ENCODE assay signal across 22 cellular contexts in genomic region chrX:6053126-6053625, GRCh38.
DNase-seq lines count a peak whose midpoint lies in the region; ATAC-seq, FAIRE-seq and TF ChIP-seq lines count a peak whose summit lies in the region.
"Had no signal": no experiment of that assay in that cellular context is flagged by ENCODE, and none has a peak within 500 bp of the region (broad histone marks: within the 10 kb centered on the region; RNA-seq: fewer than 3 reads in every experiment).

No MANE protein-coding gene starts in this region.

- ATAC-seq in activated naive CD8-positive, alpha-beta T cell treated with anti-CD3 and anti-CD28 coated beads, Interleukin-2, amount 50 U/mL, for 24 hours: no peak
- no peak for ATAC-seq in HG03108 (IDR thresholded peaks at IDR 0.05; ENCODE audit: unreplicated experiment)
- ATAC-seq: heart right ventricle; Panc1; stimulated activated naive CD8-positive, alpha-beta T cell treated with anti-CD3 and anti-CD28 coated beads, Interleukin-15, amount 100 ng/mL, for 72 hours had no signal

- peaks cover 9% of the 10 kb centered on the region for H3K4me1 Mint-ChIP-seq in nephron progenitor cell
- no peaks in the 10 kb centered on the region for H3K4me1 Mint-ChIP-seq in activated naive CD8-positive, alpha-beta T cell treated with anti-CD3 and anti-CD28 coated beads, Interleukin-2, amount 50 U/mL, for 24 hours
- H3K4me1 Mint-ChIP-seq: activated CD4-positive, alpha-beta T cell treated with anti-CD3 and anti-CD28 coated beads, Interleukin-2, amount 10 ng/mL, durations not matched to agents 7 days and 5 days; activated naive CD8-positive, alpha-beta T cell treated with anti-CD3 and anti-CD28 coated beads, Interleukin-2, amount 10 ng/mL, durations not matched to agents 7 days and 5 days; CD8-positive, alpha-beta memory T cell; immature natural killer cell; stimulated activated naive CD8-positive, alpha-beta T cell treated with anti-CD3 and anti-CD28 coated beads, Interleukin-15, amount 100 ng/mL, for 72 hours had no signal

- H3K4me3 Mint-ChIP-seq in nephron progenitor cell: peak overlapping the region; percentile 29
- H3K4me3 Mint-ChIP-seq in activated naive CD8-positive, alpha-beta T cell treated with anti-CD3 and anti-CD28 coated beads, Interleukin-2, amount 50 U/mL, for 24 hours: no peak overlapping the region
- H3K4me3 Mint-ChIP-seq: activated CD4-positive, alpha-beta T cell treated with anti-CD3 and anti-CD28 coated beads, Interleukin-2, amount 10 ng/mL, durations not matched to agents 7 days and 5 days; activated naive CD8-positive, alpha-beta T cell treated with anti-CD3 and anti-CD28 coated beads, Interleukin-2, amount 10 ng/mL, durations not matched to agents 7 days and 5 days; CD8-positive, alpha-beta memory T cell; immature natural killer cell; stimulated activated naive CD8-positive, alpha-beta T cell treated with anti-CD3 and anti-CD28 coated beads, Interleukin-15, amount 100 ng/mL, for 72 hours; T-helper 1 cell treated with Interleukin-12 subunit alpha and Interleukin-12 subunit beta and Interleukin-4 antibody, amounts not matched to agents 30 μg/mL and 1 μg/mL, for 36 hours had no signal

- DNase-seq in DMS79 treated with DMSO at 0.1 percent for 48 hours (lab: John Stamatoyannopoulos, UW) (peak; percentile 36), NCI-H1694 (lab: John Stamatoyannopoulos, UW) (peak; percentile 4), NCI-H748 treated with DMSO at 0.1 percent for 48 hours (lab: John Stamatoyannopoulos, UW) (peak; percentile 74), nephron progenitor cell (no peak), urothelium cell line (ENCODE audit: low spot score) (no peak), HCEC 1CT (no peak)
- DNase-seq in activated naive CD8-positive, alpha-beta T cell treated with anti-CD3 and anti-CD28 coated beads, Interleukin-2, amount 50 U/mL, for 24 hours: no peak
- DNase-seq: activated CD4-positive, alpha-beta T cell treated with anti-CD3 and anti-CD28 coated beads, Interleukin-2, amount 10 ng/mL, durations not matched to agents 7 days and 5 days; activated naive CD8-positive, alpha-beta T cell treated with anti-CD3 and anti-CD28 coated beads, Interleukin-2, amount 10 ng/mL, durations not matched to agents 7 days and 5 days; CD8-positive, alpha-beta memory T cell; dermis blood vessel endothelial cell; heart right ventricle; immature natural killer cell; NCI-H2029 treated with DMSO at 0.1 percent for 48 hours; stimulated activated CD4-positive, alpha-beta T cell treated with anti-CD3 and anti-CD28 coated beads, Interleukin-4, amount 100 ng/mL, for 24 hours; stimulated activated naive CD8-positive, alpha-beta T cell treated with anti-CD3 and anti-CD28 coated beads, Interleukin-15, amount 100 ng/mL, for 72 hours; trophoblast cell had no signal

- FAIRE-seq in urothelium cell line (lab: Jason Lieb, UNC): no peak
- FAIRE-seq: endothelial cell of umbilical vein had no signal

- TF ChIP-seq CTCF in nephron progenitor cell (IDR thresholded peaks at IDR 0.05): no peak

- H3K27ac Mint-ChIP-seq in nephron progenitor cell: peak overlapping the region; percentile 30
- H3K27ac Mint-ChIP-seq in activated naive CD8-positive, alpha-beta T cell treated with anti-CD3 and anti-CD28 coated beads, Interleukin-2, amount 50 U/mL, for 24 hours: no peak overlapping the region
- H3K27ac Mint-ChIP-seq: activated CD4-positive, alpha-beta T cell treated with anti-CD3 and anti-CD28 coated beads, Interleukin-2, amount 10 ng/mL, durations not matched to agents 7 days and 5 days; activated naive CD8-positive, alpha-beta T cell treated with anti-CD3 and anti-CD28 coated beads, Interleukin-2, amount 10 ng/mL, durations not matched to agents 7 days and 5 days; activated T-helper 2 cell treated with anti-CD3 and anti-CD28 coated beads, Interferon-gamma antibody, Interleukin-2, Interleukin-4, amounts not matched to agents 10 μg/mL and 5 μg/mL and 100 μg/mL, durations not matched to agents 14 hours and 24 hours and 36 hours; CD8-positive, alpha-beta memory T cell; immature natural killer cell; stimulated activated naive CD8-positive, alpha-beta T cell treated with anti-CD3 and anti-CD28 coated beads, Interleukin-15, amount 100 ng/mL, for 72 hours; T-helper 1 cell treated with Interleukin-12 subunit alpha and Interleukin-12 subunit beta and Interleukin-4 antibody, amounts not matched to agents 30 μg/mL and 1 μg/mL, for 36 hours had no signal

- no peaks in the 10 kb centered on the region for H3K36me3 Mint-ChIP-seq in nephron progenitor cell (ENCODE audit: low read depth)
- no peaks in the 10 kb centered on the region for H3K36me3 Mint-ChIP-seq in activated naive CD8-positive, alpha-beta T cell treated with anti-CD3 and anti-CD28 coated beads, Interleukin-2, amount 50 U/mL, for 24 hours (ENCODE audit: low read depth)
- H3K36me3 Mint-ChIP-seq: activated naive CD8-positive, alpha-beta T cell treated with anti-CD3 and anti-CD28 coated beads, Interleukin-2, amount 10 ng/mL, durations not matched to agents 7 days and 5 days; CD8-positive, alpha-beta memory T cell; immature natural killer cell had no signal

- no peaks in the 10 kb centered on the region for H3K9me3 Mint-ChIP-seq in nephron progenitor cell
- H3K9me3 Mint-ChIP-seq in activated naive CD8-positive, alpha-beta T cell treated with anti-CD3 and anti-CD28 coated beads, Interleukin-2, amount 50 U/mL, for 24 hours: no peaks in the 10 kb centered on the region
- H3K9me3 Mint-ChIP-seq: activated CD4-positive, alpha-beta T cell treated with anti-CD3 and anti-CD28 coated beads, Interleukin-2, amount 10 ng/mL, durations not matched to agents 7 days and 5 days; activated naive CD8-positive, alpha-beta T cell treated with anti-CD3 and anti-CD28 coated beads, Interleukin-2, amount 10 ng/mL, durations not matched to agents 7 days and 5 days; activated T-helper 2 cell treated with anti-CD3 and anti-CD28 coated beads, Interferon-gamma antibody, Interleukin-2, Interleukin-4, amounts not matched to agents 10 μg/mL and 5 μg/mL and 100 μg/mL, durations not matched to agents 14 hours and 24 hours and 36 hours; stimulated activated naive CD8-positive, alpha-beta T cell treated with anti-CD3 and anti-CD28 coated beads, Interleukin-15, amount 100 ng/mL, for 72 hours; T-helper 1 cell treated with Interleukin-12 subunit alpha and Interleukin-12 subunit beta and Interleukin-4 antibody, amounts not matched to agents 30 μg/mL and 1 μg/mL, for 36 hours had no signal

- H3K27me3 Mint-ChIP-seq in nephron progenitor cell (ENCODE audit: low read depth, poor library complexity): no peaks in the 10 kb centered on the region
- no peaks in the 10 kb centered on the region for H3K27me3 Mint-ChIP-seq in activated naive CD8-positive, alpha-beta T cell treated with anti-CD3 and anti-CD28 coated beads, Interleukin-2, amount 50 U/mL, for 24 hours
- H3K27me3 Mint-ChIP-seq: activated CD4-positive, alpha-beta T cell treated with anti-CD3 and anti-CD28 coated beads, Interleukin-2, amount 10 ng/mL, durations not matched to agents 7 days and 5 days; activated naive CD8-positive, alpha-beta T cell treated with anti-CD3 and anti-CD28 coated beads, Interleukin-2, amount 10 ng/mL, durations not matched to agents 7 days and 5 days; stimulated activated naive CD8-positive, alpha-beta T cell treated with anti-CD3 and anti-CD28 coated beads, Interleukin-15, amount 100 ng/mL, for 72 hours had no signal

Comparison
In these comparisons a context has a peak if more than half of its experiments do, and no peak if none do; other contexts are left out.
1. DNase-seq: peak in DMS79 treated with DMSO at 0.1 percent for 48 hours (single experiment), NCI-H1694 (single experiment) and NCI-H748 treated with DMSO at 0.1 percent for 48 hours (single experiment); none in nephron progenitor cell (single experiment), activated naive CD8-positive, alpha-beta T cell treated with anti-CD3 and anti-CD28 coated beads, Interleukin-2, amount 50 U/mL, for 24 hours (single experiment), urothelium cell line (single experiment) and HCEC 1CT (single experiment).